In the genomic region with DNA sequence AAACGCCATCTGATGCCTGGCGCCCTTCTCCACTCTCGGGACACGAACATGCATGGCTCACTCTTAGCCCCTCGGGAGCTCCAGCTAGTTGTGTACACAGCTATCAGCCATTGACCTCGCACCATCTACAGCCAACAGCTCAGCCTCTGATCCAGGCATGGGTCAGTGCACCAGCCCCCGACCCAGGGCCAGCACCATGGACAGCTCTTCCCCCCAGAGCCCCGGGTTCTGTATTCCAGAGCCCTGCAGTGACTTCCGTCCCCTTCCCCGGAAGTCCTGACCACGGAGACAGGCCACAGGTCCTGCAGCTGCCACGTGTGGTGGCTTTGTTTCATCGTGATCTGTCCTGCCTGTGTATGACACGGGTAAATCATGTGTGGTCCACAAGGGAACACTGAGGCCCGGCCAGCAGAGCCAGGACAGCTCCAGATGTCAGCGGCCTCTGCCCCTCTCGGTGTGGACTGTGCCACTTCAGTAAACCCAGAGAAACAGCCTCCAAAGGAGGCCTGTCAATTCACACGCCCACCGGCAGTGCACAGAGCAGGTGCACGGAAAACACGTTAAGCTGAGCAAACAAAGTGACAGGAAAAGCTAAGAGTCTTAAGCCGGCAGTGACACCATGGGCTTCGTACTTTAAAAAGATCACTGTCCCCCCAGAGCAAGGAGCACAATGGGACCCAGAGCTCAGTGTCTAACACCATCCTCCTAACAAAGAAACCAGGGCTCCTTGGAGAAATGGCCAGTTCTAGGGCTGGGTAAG, we compare ENCODE assay signal across 1 cellular context.
TF ChIP-seq lines count a peak whose summit lies in the region.

No MANE protein-coding gene starts in this region.

TF ChIP-seq in HepG2, 621 proteins besides CTCF, POLR2A, EP300 and RAD21 (continued from another document):
- TF ChIP-seq ZFP91 (CRISPR knock-in tag; IDR thresholded peaks at IDR 0.05; ENCODE audit: borderline replicate concordance) (no peak), KMT2A (CRISPR knock-in tag; IDR thresholded peaks at IDR 0.05) (no peak), ZNF563 (CRISPR knock-in tag; IDR thresholded peaks at IDR 0.05) (peak; percentile 72; the same call in 1 of the 2 replicates)
